ENCODE assay signal across 26 cellular contexts in the genomic region with DNA sequence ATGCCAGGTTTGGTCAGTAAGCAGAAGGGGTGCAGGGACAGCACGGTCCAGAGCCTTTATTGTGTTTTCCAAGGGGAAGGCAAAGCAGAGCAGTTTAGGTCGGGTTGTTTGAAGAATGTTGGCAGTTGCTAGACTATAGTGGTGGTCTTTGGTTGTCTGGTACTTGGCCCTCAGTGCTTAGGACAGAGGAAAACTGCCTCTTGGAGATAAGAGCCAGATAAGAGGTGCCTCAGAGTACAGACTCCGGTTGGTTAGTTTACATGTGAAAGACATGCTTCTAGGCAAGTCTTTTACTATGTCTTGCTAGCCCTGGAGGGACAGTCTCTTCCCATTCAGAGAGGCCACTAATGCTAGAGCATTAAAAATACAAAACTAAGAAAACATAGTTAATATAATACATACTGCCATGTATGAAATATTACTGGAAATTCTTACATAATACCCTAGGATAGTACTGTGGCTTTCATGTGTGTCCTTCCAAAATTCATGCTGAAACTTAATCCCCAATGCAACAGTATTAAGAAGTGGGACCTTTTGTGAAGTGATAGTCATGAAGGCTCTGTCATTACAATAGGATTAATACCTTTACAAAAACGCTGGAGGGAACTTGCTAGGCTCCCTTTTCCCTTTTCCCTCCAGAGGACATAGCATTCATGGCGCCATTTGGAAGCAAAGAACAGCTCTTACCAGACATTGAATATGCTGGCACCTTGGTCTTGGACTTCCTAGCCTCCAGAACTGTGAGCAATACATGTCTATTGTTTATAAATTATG.
"Had no signal": no experiment of that assay in that cellular context is flagged by ENCODE, and none has a peak within 500 bp of the region (broad histone marks: within the 10 kb centered on the region; RNA-seq: fewer than 3 reads in every experiment).

No MANE protein-coding gene starts in this region.

- DNase-seq: activated CD4-positive, alpha-beta T cell treated with anti-CD3 and anti-CD28 coated beads for 1 hour; activated CD4-positive, alpha-beta T cell treated with anti-CD3 and anti-CD28 coated beads, Interleukin-2, amount 50 U/mL, for 1 hour; activated CD8-positive, alpha-beta T cell treated with anti-CD3 and anti-CD28 coated beads, Interleukin-2, amount 10 ng/mL, durations not matched to agents 7 days and 5 days; activated gamma-delta T cell; anterior cingulate cortex; body of pancreas; cortex of kidney; foreskin keratinocyte; immature natural killer cell; kidney glomerular epithelial cell; left ventricle myocardium inferior; naive thymus-derived CD8-positive, alpha-beta T cell; ovary; psoas muscle; stimulated activated CD4-positive, alpha-beta T cell treated with anti-CD3 and anti-CD28 coated beads, Interleukin-4, amount 100 ng/mL, for 24 hours; stimulated activated naive CD4-positive, alpha-beta T cell treated with Interleukin-2 at 50 U/mL for 16 hours; T-helper 17 cell; WERI-Rb-1 had no signal

- H3K27ac ChIP-seq: body of pancreas, cardiac muscle cell, foreskin keratinocyte, left ventricle myocardium inferior, neutrophil, ovary, psoas muscle, right atrium auricular region, thoracic aorta, WERI-Rb-1 had no signal

- H3K4me3 Mint-ChIP-seq: activated CD8-positive, alpha-beta T cell treated with anti-CD3 and anti-CD28 coated beads, Interleukin-2, amount 10 ng/mL, durations not matched to agents 7 days and 5 days; activated naive CD4-positive, alpha-beta T cell treated with anti-CD3 and anti-CD28 coated beads, Interleukin-2, amount 50 U/mL, for 24 hours; activated T-helper 1 cell treated with anti-CD3 and anti-CD28 coated beads, Interleukin-12 subunit alpha, Interleukin-12 subunit beta, Interleukin-2, Interleukin-4 antibody, amounts not matched to agents 30 ng/mL and 10 ng/mL and 1 ng/mL, durations not matched to agents 14 hours and 24 hours and 36 hours; immature natural killer cell; mesothelial cell of epicardium; naive thymus-derived CD8-positive, alpha-beta T cell; T-helper 17 cell; type B pancreatic cell had no signal

- H3K9me3 Mint-ChIP-seq: activated naive CD4-positive, alpha-beta T cell treated with anti-CD3 and anti-CD28 coated beads, Interleukin-2, amount 50 U/mL, for 24 hours; activated T-helper 1 cell treated with anti-CD3 and anti-CD28 coated beads, Interleukin-12 subunit alpha, Interleukin-12 subunit beta, Interleukin-2, Interleukin-4 antibody, amounts not matched to agents 30 ng/mL and 10 ng/mL and 1 ng/mL, durations not matched to agents 14 hours and 24 hours and 36 hours; immature natural killer cell; naive thymus-derived CD8-positive, alpha-beta T cell had no signal

- H3K4me1 Mint-ChIP-seq: activated naive CD4-positive, alpha-beta T cell treated with anti-CD3 and anti-CD28 coated beads, Interleukin-2, amount 50 U/mL, for 24 hours; naive thymus-derived CD8-positive, alpha-beta T cell had no signal

- H3K9me3 ChIP-seq: body of pancreas, left ventricle myocardium inferior, neutrophil, ovary, psoas muscle, right atrium auricular region, thoracic aorta had no signal

- H3K4me1 ChIP-seq: body of pancreas, foreskin keratinocyte, left ventricle myocardium inferior, psoas muscle, right atrium auricular region had no signal

- H3K36me3 Mint-ChIP-seq: activated naive CD4-positive, alpha-beta T cell treated with anti-CD3 and anti-CD28 coated beads, Interleukin-2, amount 50 U/mL, for 24 hours; immature natural killer cell; mesothelial cell of epicardium; naive thymus-derived CD8-positive, alpha-beta T cell; type B pancreatic cell had no signal

- ATAC-seq: activated CD8-positive, alpha-beta T cell treated with anti-CD3 and anti-CD28 coated beads, Interleukin-2, amount 10 ng/mL, durations not matched to agents 7 days and 5 days; body of pancreas; foreskin keratinocyte; naive thymus-derived CD8-positive, alpha-beta T cell; psoas muscle; T-helper 17 cell had no signal

- H3K4me3 ChIP-seq: body of pancreas, cardiac muscle cell, left ventricle myocardium inferior, ovary, psoas muscle, right atrium auricular region, thoracic aorta had no signal

- H3K27me3 ChIP-seq: body of pancreas, cardiac muscle cell, neutrophil, ovary, right atrium auricular region had no signal

- H3K36me3 ChIP-seq: cardiac muscle cell, left ventricle myocardium inferior, neutrophil, ovary, right atrium auricular region, thoracic aorta, WERI-Rb-1 had no signal

- H3K27ac Mint-ChIP-seq: activated CD8-positive, alpha-beta T cell treated with anti-CD3 and anti-CD28 coated beads, Interleukin-2, amount 10 ng/mL, durations not matched to agents 7 days and 5 days; activated naive CD4-positive, alpha-beta T cell treated with anti-CD3 and anti-CD28 coated beads, Interleukin-2, amount 50 U/mL, for 24 hours; activated T-helper 1 cell treated with anti-CD3 and anti-CD28 coated beads, Interleukin-12 subunit alpha, Interleukin-12 subunit beta, Interleukin-2, Interleukin-4 antibody, amounts not matched to agents 30 ng/mL and 10 ng/mL and 1 ng/mL, durations not matched to agents 14 hours and 24 hours and 36 hours; immature natural killer cell; mesothelial cell of epicardium; naive thymus-derived CD8-positive, alpha-beta T cell; T-helper 17 cell; type B pancreatic cell had no signal

- H3K27me3 Mint-ChIP-seq: type B pancreatic cell had no signal
